Comparison of ENCODE assay signal across 13 cellular contexts in the genomic region with DNA sequence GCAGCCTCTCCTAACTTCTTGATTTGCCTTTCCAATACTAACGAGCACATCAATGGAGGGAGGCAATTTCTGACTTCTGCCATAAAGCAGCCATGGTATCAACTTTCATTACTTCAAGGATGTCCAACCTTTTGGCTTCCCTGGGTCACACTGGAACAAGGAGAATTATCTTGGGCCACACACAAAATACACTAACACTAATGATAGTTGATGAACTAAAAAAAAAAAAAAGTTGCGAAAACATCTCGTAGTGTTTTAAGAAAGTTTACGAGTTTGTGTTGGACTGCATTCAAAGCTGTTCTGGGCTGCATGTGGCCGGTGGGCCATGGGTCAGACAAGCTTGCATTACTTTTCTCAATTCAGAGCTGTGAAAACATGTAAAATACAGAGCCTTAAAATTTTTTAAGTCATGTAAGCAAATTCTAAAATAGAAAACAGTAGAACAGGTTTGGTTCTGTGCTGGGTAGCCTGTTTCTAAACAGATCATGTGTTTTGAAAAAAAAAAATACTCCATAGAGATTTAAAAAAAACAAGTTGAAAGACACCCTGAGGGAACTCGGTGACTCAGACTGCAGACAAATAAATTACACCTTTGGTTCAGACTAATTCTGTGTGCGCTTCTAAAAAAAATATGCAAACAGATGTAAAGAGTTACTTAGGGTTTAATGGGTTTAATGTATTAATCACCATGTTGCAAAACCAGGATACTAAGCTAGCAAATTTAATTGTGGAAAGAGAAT. TPM values are rescaled to one million over a fixed set of nuclear protein-coding genes. Genes with fewer than 3 reads are reported as not detected.
DNase-seq lines count a peak whose midpoint lies in the region; ATAC-seq, FAIRE-seq and TF ChIP-seq lines count a peak whose summit lies in the region.
"Had no signal": no experiment of that assay in that cellular context is flagged by ENCODE, and none has a peak within 500 bp of the region (broad histone marks: within the 10 kb centered on the region; RNA-seq: fewer than 3 reads in every experiment).

No MANE protein-coding gene starts in this region.

- H3K4me1 Mint-ChIP-seq in astrocyte (ENCODE audit: low read depth, unreplicated experiment) = peaks cover 11% of the 10 kb centered on the region
- H3K4me1 Mint-ChIP-seq: central memory CD8-positive, alpha-beta T cell had no signal

- TF ChIP-seq EP300 in transverse colon (IDR thresholded peaks at IDR 0.05; ENCODE audit: low read depth) = no peak

- no TSS peak for BruUV-seq in A673 (replicated peaks; lab: Mats Ljungman, UMichigan)

- H3K9me3 Mint-ChIP-seq in astrocyte (ENCODE audit: unreplicated experiment) = peaks cover 5% of the 10 kb centered on the region
- H3K9me3 Mint-ChIP-seq: activated T-helper 2 cell treated with anti-CD3 and anti-CD28 coated beads, Interferon-gamma antibody, Interleukin-2, Interleukin-4, amounts not matched to agents 10 μg/mL and 5 μg/mL and 100 μg/mL, durations not matched to agents 14 hours and 24 hours and 36 hours; central memory CD8-positive, alpha-beta T cell had no signal

- H3K79me2 ChIP-seq in astrocyte (ENCODE audit: insufficient read depth, low read length) = no peaks in the 10 kb centered on the region

- 44 to 49% methylated on average over 6 to 7 of the region's 7 CpGs for WGBS in transverse colon (ENCODE audit: low coverage in 1 of 2), 2 donors

- DNase-seq in A673 (ENCODE audit: low spot score) (peak; percentile 29), HFF-Myc (ENCODE audit: extremely low read depth, low read depth) (peak; percentile 25), astrocyte (ENCODE audit: low read depth) (peak; percentile 85), kidney (no peak), transverse colon (no peak), cerebellar cortex (ENCODE audit: low spot score) (no peak)
- no peak for DNase-seq in stimulated activated CD4-positive, alpha-beta T cell treated with anti-CD3 and anti-CD28 coated beads, Interleukin-15, amount 100 ng/mL, for 24 hours
- DNase-seq: pancreas, SHP77 had no signal

- H3K4me2 ChIP-seq in astrocyte (ENCODE audit: low read length) = peak overlapping the region; percentile 37
- H3K4me2 ChIP-seq: BLaER1 had no signal

- peaks cover 14% of the 10 kb centered on the region for H3K27me3 Mint-ChIP-seq in astrocyte (ENCODE audit: low read depth, unreplicated experiment)

- H3K36me3 Mint-ChIP-seq in astrocyte (ENCODE audit: low read depth, unreplicated experiment) = no peaks in the 10 kb centered on the region

- H3K9ac ChIP-seq in astrocyte (ENCODE audit: low read length) (no peak overlapping the region), kidney (ENCODE audit: low read length in 2 of 2) (no peak overlapping the region)
- H3K9ac ChIP-seq: BLaER1 had no signal

- H3K27ac Mint-ChIP-seq in astrocyte (ENCODE audit: unreplicated experiment) = no peak overlapping the region
- H3K27ac Mint-ChIP-seq: activated T-helper 2 cell treated with anti-CD3 and anti-CD28 coated beads, Interferon-gamma antibody, Interleukin-2, Interleukin-4, amounts not matched to agents 10 μg/mL and 5 μg/mL and 100 μg/mL, durations not matched to agents 14 hours and 24 hours and 36 hours had no signal

- no peak overlapping the region for H3K4me3 Mint-ChIP-seq in astrocyte (ENCODE audit: unreplicated experiment)
- H3K4me3 Mint-ChIP-seq: central memory CD8-positive, alpha-beta T cell had no signal

- intact Hi-C loops in A673 (cut with micrococcal nuclease; ENCODE audit: unreplicated experiment) = no loop called here
- intact Hi-C loops in kidney (cut with DNase I) = no loop called here
- intact Hi-C loops in transverse colon (cut with DNase I; ENCODE audit: low total_unique reads) = no loop called here

- CTCF ChIA-PET in A673 (lab: Charles Lee) = no interaction called here

- FAIRE-seq in astrocyte (lab: Jason Lieb, UNC) (no peak), kidney (lab: Jason Lieb, UNC) (peak; percentile 47)
- FAIRE-seq: pancreas had no signal

- H3K4me3 ChIP-seq in A673 (ENCODE audit: low read depth, low read length, poor library complexity, severe bottlenecking) (no peak overlapping the region), HFF-Myc (replicated peaks; ENCODE audit: low read depth, low read length) (no peak overlapping the region), astrocyte (ENCODE audit: insufficient read depth, low read depth, low read length) (no peak overlapping the region), kidney (ENCODE audit: low read length in 2 of 2) (no peak overlapping the region), transverse colon (no peak overlapping the region)
- H3K4me3 ChIP-seq: BLaER1, pancreas had no signal

- no peaks in the 10 kb centered on the region for H3K9me3 ChIP-seq in A673 (ENCODE audit: low read depth, low read length, poor library complexity, severe bottlenecking)
- H3K9me3 ChIP-seq in astrocyte (ENCODE audit: insufficient read depth, low read depth, low read length) = no peaks in the 10 kb centered on the region
- H3K9me3 ChIP-seq in kidney (ENCODE audit: control insufficient read depth in 1 of 2, low read length in 2 of 2) = no peaks in the 10 kb centered on the region
- H3K9me3 ChIP-seq in transverse colon = no peaks in the 10 kb centered on the region
- H3K9me3 ChIP-seq: pancreas had no signal

- no peaks in the 10 kb centered on the region for H4K20me1 ChIP-seq in astrocyte (ENCODE audit: insufficient read depth, low read length)
- H4K20me1 ChIP-seq: BLaER1 had no signal

- no peak for TF ChIP-seq POLR2A in transverse colon (IDR thresholded peaks at IDR 0.05)

- POLR2A ChIA-PET in A673 (lab: Charles Lee; ENCODE audit: low non-redundant PET) = no interaction called here

- H3K27ac ChIP-seq in A673 (ENCODE audit: low read depth, low read length, poor library complexity, severe bottlenecking) = no peak overlapping the region
- no peak overlapping the region for H3K27ac ChIP-seq in astrocyte (ENCODE audit: low read depth, low read length)
- H3K27ac ChIP-seq in kidney (ENCODE audit: low read depth in 2 of 2, low read length in 2 of 2) = no peak overlapping the region
- no peak overlapping the region for H3K27ac ChIP-seq in transverse colon
- H3K27ac ChIP-seq: BLaER1, pancreas had no signal

- H3K4me1 ChIP-seq in A673 (ENCODE audit: insufficient read depth, low read length, poor library complexity, severe bottlenecking) (peaks cover 21% of the 10 kb centered on the region), astrocyte (ENCODE audit: insufficient read depth, low read length) (peaks cover 7% of the 10 kb centered on the region), kidney (ENCODE audit: control insufficient read depth in 1 of 2, insufficient read depth in 1 of 2, low read depth in 1 of 2, low read length in 2 of 2) (no peaks in the 10 kb centered on the region), transverse colon (peaks cover 0 to 7% (median 0%) of the 10 kb centered on the region in 4 donors)
- H3K4me1 ChIP-seq: BLaER1, pancreas had no signal

- ATAC-seq in GM21737 (IDR thresholded peaks at IDR 0.05; ENCODE audit: unreplicated experiment) = no peak

- in situ Hi-C loops in transverse colon (cut with MboI; ENCODE audit: low pct_ligation_motif_present in 1 of 4, low pct_unique_long_range_greater_than_20kb in 1 of 4, low sequenced_read_pairs in 3 of 4) = no loop called here

- H3K36me3 ChIP-seq in A673 (ENCODE audit: insufficient read depth, low read length, poor library complexity, severe bottlenecking) (no peaks in the 10 kb centered on the region), astrocyte (ENCODE audit: insufficient read depth, low read length) (no peaks in the 10 kb centered on the region), kidney (ENCODE audit: control insufficient read depth in 1 of 2, insufficient read depth in 2 of 2, low read length in 2 of 2) (no peaks in the 10 kb centered on the region), transverse colon (no peaks in the 10 kb centered on the region)
- H3K36me3 ChIP-seq: BLaER1, pancreas had no signal

- H3K27me3 ChIP-seq in A673 (replicated peaks; ENCODE audit: insufficient read depth, low read depth, low read length, poor library complexity) (no peaks in the 10 kb centered on the region), astrocyte (ENCODE audit: insufficient read depth, low read length) (no peaks in the 10 kb centered on the region), transverse colon (no peaks in the 10 kb centered on the region)
- H3K27me3 ChIP-seq: BLaER1, pancreas had no signal

- no peak overlapping the region for H2AFZ ChIP-seq in astrocyte (ENCODE audit: low read depth, low read length)

- no peak for TF ChIP-seq CTCF in A673 (conservative IDR thresholded peaks at IDR 0.05; ENCODE audit: low read depth, low read length)
- no peak for TF ChIP-seq CTCF in HFF-Myc (IDR thresholded peaks at IDR 0.05; ENCODE audit: low read depth, low read length, missing control alignments)
- no peak for TF ChIP-seq CTCF in astrocyte (IDR thresholded peaks at IDR 0.05; ENCODE audit: insufficient read depth, low read depth, low read length)
- no peak for TF ChIP-seq CTCF in kidney (IDR thresholded peaks at IDR 0.05; ENCODE audit: borderline replicate concordance, extremely low read depth, insufficient read depth)
- no peak for TF ChIP-seq CTCF in transverse colon (IDR thresholded peaks at IDR 0.05)

RNA-seq across cellular contexts. Expression of gene SLC22A23, which starts 43.6 kb away (rescaled TPM):
- total RNA-seq in A673 (2021) (6.2 TPM in 2 replicates), astrocyte (3.7 and 5.7 TPM in 2 replicates), kidney (5.3 TPM), transverse colon (100 to 1,000 TPM in 3 of 4 donors, 10 to 100 TPM in 1; 96.1 to 161 (median 117) TPM)
- 5.7 TPM for polyA plus RNA-seq in kidney (ENCODE audit: insufficient read depth, low read depth, low replicate concordance)

Comparison
In these comparisons a context has a peak if more than half of its experiments do, and no peak if none do; other contexts are left out.
1. DNase-seq: peak in A673 (single experiment), HFF-Myc (single experiment) and astrocyte (single experiment); none in kidney (single experiment), transverse colon (single experiment), stimulated activated CD4-positive, alpha-beta T cell treated with anti-CD3 and anti-CD28 coated beads, Interleukin-15, amount 100 ng/mL, for 24 hours (single experiment) and cerebellar cortex (single experiment).
2. RNA of gene SLC22A23, which starts 43.6 kb away (total RNA-seq): 96.1 to 161 TPM in transverse colon; 6.2 TPM in A673, 3.7 to 5.7 TPM in astrocyte and 5.3 TPM in kidney (single experiment); every median in the first group is over 10 times any median in the second.